ENCODE assay signal across 8 cellular contexts in the genomic region with DNA sequence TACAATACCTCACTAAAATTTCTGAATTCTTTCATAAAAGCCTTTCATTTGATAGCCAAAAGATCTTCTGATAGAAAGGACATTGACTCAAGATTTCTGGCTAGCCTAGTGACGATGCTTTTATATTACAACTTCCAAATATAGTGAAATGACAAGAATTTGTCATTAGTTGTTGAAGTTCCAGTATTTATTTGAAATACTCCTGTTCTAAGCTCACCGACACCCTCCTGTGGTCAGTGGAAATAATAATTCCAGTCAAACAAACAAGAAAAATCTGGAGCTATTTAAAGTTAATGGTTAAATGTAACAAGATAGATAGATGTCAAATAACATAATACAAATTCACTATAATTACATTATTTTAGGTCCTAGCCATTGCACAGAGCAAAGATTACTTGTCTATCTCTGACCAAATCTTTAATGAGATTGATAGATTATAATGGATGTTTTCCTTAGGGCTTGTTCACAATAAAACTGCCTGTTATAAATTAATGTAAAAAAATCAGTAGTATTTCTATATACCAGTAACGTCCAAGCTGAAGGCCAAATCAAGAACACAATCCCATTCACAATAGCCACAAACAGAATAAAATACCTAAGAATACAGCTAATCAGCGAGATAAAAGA.
DNase-seq lines count a peak whose midpoint lies in the region; ATAC-seq, FAIRE-seq and TF ChIP-seq lines count a peak whose summit lies in the region.

No MANE protein-coding gene starts in this region.

- ATAC-seq in pancreas (peak; percentile 35 to 75 (median 68)), GM21786 (IDR thresholded peaks at IDR 0.05; ENCODE audit: unreplicated experiment) (no peak)

- 38 to 41% methylated on average over 4 of the region's 4 CpGs for WGBS in pancreas, 2 donors

- H3K4me1 ChIP-seq in pancreas, result peaks cover 0 to 10% (median 3%) of the 10 kb centered on the region in 3 donors

- intact Hi-C loops in pancreas (cut with DNase I), result no loop called here

- peak overlapping the region in 2 of 4 donors; percentile 0 to 22 for H3K27ac ChIP-seq in pancreas

- FAIRE-seq in TTC549 (lab: Jason Lieb, UNC) (peak; percentile 88), pancreas (lab: Jason Lieb, UNC) (peak; percentile 95)

- H3K27me3 ChIP-seq in pancreas, result no peaks in the 10 kb centered on the region

- no peaks in the 10 kb centered on the region for H3K9me3 ChIP-seq in pancreas

- H3K36me3 ChIP-seq in pancreas, result no peaks in the 10 kb centered on the region

- H3K4me3 ChIP-seq in pancreas, result no peak overlapping the region

- peak; percentile 5 for DNase-seq in NCI-H1092 (lab: John Stamatoyannopoulos, UW)
- no peak for DNase-seq in NCI-H1092 treated with DMSO at 0.1 percent for 48 hours (lab: John Stamatoyannopoulos, UW)
- peak; percentile 28 for DNase-seq in HuH-7 (ENCODE audit: low spot score)
- peak; percentile 63 for DNase-seq in fibroblast of gingiva (ENCODE audit: low read depth)
- no peak for DNase-seq in pancreas
- no peak for DNase-seq in activated CD4-positive, CD25-positive, alpha-beta regulatory T cell treated with anti-CD3 and anti-CD28 coated beads, Interleukin-2, amount 50 U/mL, for 72 hours

- TF ChIP-seq CTCF in pancreas (IDR thresholded peaks at IDR 0.05), result peak in 3 of 4 donors; percentile 24 to 31 (median 29)

Comparison
In these comparisons a context has a peak if more than half of its experiments do, and no peak if none do; other contexts are left out.
1. DNase-seq: peak in NCI-H1092 (single experiment), HuH-7 (single experiment) and fibroblast of gingiva (single experiment); none in NCI-H1092 treated with DMSO at 0.1 percent for 48 hours (single experiment), pancreas (0 of 6) and activated CD4-positive, CD25-positive, alpha-beta regulatory T cell treated with anti-CD3 and anti-CD28 coated beads, Interleukin-2, amount 50 U/mL, for 72 hours (single experiment).